8 cellular contexts compared by ENCODE assay signal in the genomic region with DNA sequence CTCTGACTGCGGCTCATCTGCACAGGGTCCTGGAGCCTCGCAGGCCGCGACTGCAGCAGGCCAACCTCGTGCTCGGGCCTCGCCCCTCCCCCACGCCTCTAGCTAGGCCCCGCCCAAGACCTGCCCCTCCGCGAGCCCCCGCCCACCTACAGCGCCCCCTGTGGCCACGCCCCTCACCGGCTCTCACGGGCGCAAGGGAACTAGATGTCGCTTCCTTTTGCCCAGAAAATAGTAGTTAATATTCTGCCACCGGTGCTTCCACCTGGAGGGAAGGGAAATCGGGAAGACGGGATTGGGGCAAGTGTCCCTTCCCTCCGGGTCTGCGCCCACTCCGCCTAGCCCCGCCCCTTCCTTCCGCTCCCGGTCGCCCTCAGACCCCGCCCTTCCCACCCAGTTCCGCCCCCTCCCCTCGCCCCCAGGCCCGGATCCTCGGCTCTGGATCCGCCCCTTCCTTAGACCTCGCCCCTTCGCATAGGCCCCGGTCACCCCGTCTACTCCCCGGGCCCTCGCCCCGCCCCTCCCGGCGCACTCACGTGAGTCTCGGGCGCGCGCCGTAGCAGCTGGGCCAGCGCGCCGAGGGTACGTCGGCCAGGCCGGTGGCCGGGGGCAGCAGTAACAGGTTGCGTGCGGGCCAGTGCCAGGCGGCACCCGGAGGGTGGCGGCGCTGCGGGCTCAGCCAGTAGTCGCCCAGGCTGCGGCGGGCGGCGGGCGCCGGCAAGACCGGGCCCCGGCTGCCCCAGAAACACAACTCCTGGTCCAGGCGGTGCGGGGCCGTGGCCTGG. TPM values are rescaled to one million over a fixed set of nuclear protein-coding genes. Genes with fewer than 3 reads are reported as not detected.
DNase-seq lines count a peak whose midpoint lies in the region; ATAC-seq and TF ChIP-seq lines count a peak whose summit lies in the region.

No MANE protein-coding gene starts in this region.

- TF ChIP-seq CTCF in kidney epithelial cell (IDR thresholded peaks at IDR 0.05; ENCODE audit: insufficient read depth, low read length, poor library complexity, severe bottlenecking): peak; percentile 80

- H3K36me3 ChIP-seq in kidney epithelial cell (ENCODE audit: control insufficient read depth, insufficient read depth, low read length): no peaks in the 10 kb centered on the region

- ATAC-seq in GM19023 (IDR thresholded peaks at IDR 0.05; ENCODE audit: unreplicated experiment) (peak; percentile 89), HG03196 (IDR thresholded peaks at IDR 0.05; ENCODE audit: unreplicated experiment) (peak; percentile 78)
- ATAC-seq in activated CD4-positive, CD25-positive, alpha-beta regulatory T cell treated with anti-CD3 and anti-CD28 coated beads, Interleukin-2, amount 50 U/mL, for 24 hours: peak; percentile 97 to 98

- DNase-seq in AG20443 (ENCODE audit: low spot score): peak; percentile 99
- DNase-seq in NCI-H345 (lab: John Stamatoyannopoulos, UW): peak; percentile 98
- peak; percentile 89 for DNase-seq in cerebellar cortex (ENCODE audit: low spot score)
- peak; percentile 50 for DNase-seq in kidney epithelial cell (ENCODE audit: low read depth)
- peak; percentile 94 for DNase-seq in stimulated activated CD4-positive, alpha-beta T cell treated with anti-CD3 and anti-CD28 coated beads, Interleukin-15, amount 100 ng/mL, for 24 hours

- no peaks in the 10 kb centered on the region for H3K27me3 ChIP-seq in kidney epithelial cell (ENCODE audit: control insufficient read depth, insufficient read depth, low read length)

- H3K4me3 ChIP-seq in kidney epithelial cell (ENCODE audit: low read depth, low read length): peak overlapping the region; percentile 72

RNA-seq across cellular contexts. Expression of a gene that starts 11.0 kb away (rescaled TPM):
- total RNA-seq in kidney epithelial cell: 3.4 and 7.5 TPM in 2 replicates

RNA-seq across cellular contexts. Expression of a gene that starts 11.1 kb away (rescaled TPM):
- total RNA-seq in kidney epithelial cell: not detected in 2 replicates

RNA-seq across cellular contexts. Expression of a gene that starts 15.2 kb away (rescaled TPM):
- total RNA-seq in kidney epithelial cell: 184 and 187 TPM in 2 replicates

RNA-seq across cellular contexts. Expression of a gene that starts 43.0 kb away (rescaled TPM):
- 81.6 and 83.6 TPM in 2 replicates for total RNA-seq in kidney epithelial cell

RNA-seq across cellular contexts. Expression of a gene that starts 59.4 kb away (rescaled TPM):
- total RNA-seq in kidney epithelial cell: 72.3 and 85.7 TPM in 2 replicates

Comparison
In these comparisons a context has a peak if more than half of its experiments do, and no peak if none do; other contexts are left out.
1. Peak in every context shown above with its lines: DNase-seq, ATAC-seq and H3K4me3 ChIP-seq.